Comparison of ENCODE assay signal across 9 cellular contexts in genomic region chr10:69439350-69439739, GRCh38. TPM values are rescaled to one million over a fixed set of nuclear protein-coding genes. Genes with fewer than 3 reads are reported as not detected.
DNase-seq lines count a peak whose midpoint lies in the region; ATAC-seq and TF ChIP-seq lines count a peak whose summit lies in the region.
"Had no signal": no experiment of that assay in that cellular context is flagged by ENCODE, and none has a peak within 500 bp of the region (broad histone marks: within the 10 kb centered on the region; RNA-seq: fewer than 3 reads in every experiment).

No MANE protein-coding gene starts in this region.

- peaks cover 2% of the 10 kb centered on the region for H3K36me3 Mint-ChIP-seq in T-helper 17 cell (ENCODE audit: low read depth)

- no peak for DNase-seq in heart left ventricle
- no peak for DNase-seq in Right ventricle myocardium superior
- DNase-seq in WERI-Rb-1, result peak; percentile 46
- peak; percentile 59 to 82 for DNase-seq in left lung
- peak in 1 of 2 donors; percentile 65 for DNase-seq in upper lobe of left lung
- no peak for DNase-seq in T-helper 17 cell
- DNase-seq: activated CD4-positive, CD25-positive, alpha-beta regulatory T cell treated with anti-CD3 and anti-CD28 coated beads, Interleukin-2, amount 50 U/mL, for 72 hours had no signal

- TF ChIP-seq POLR2A in heart left ventricle (IDR thresholded peaks at IDR 0.05), result no peak
- TF ChIP-seq POLR2A in upper lobe of left lung (IDR thresholded peaks at IDR 0.05), result no peak

- H3K27ac Mint-ChIP-seq in T-helper 17 cell, result no peak overlapping the region

- H3K9me3 ChIP-seq in heart left ventricle, result no peaks in the 10 kb centered on the region
- H3K9me3 ChIP-seq in WERI-Rb-1 (ENCODE audit: severe bottlenecking), result peaks cover 5% of the 10 kb centered on the region
- no peaks in the 10 kb centered on the region for H3K9me3 ChIP-seq in left lung
- H3K9me3 ChIP-seq in upper lobe of left lung, result no peaks in the 10 kb centered on the region
- no peaks in the 10 kb centered on the region for H3K9me3 ChIP-seq in T-helper 17 cell (ENCODE audit: control insufficient read depth, low read length, poor library complexity, severe bottlenecking)

- H3K27ac ChIP-seq in heart left ventricle (peak overlapping the region in 9 of 12 donors; percentile 40 to 68 (median 59)), WERI-Rb-1 (peak overlapping the region; percentile 72), left lung (peak overlapping the region; percentile 71 to 74), upper lobe of left lung (peak overlapping the region; percentile 79 to 84 (median 82))

- H3K4me1 ChIP-seq in heart left ventricle, result peaks cover 0 to 21% (median 14%) of the 10 kb centered on the region in 12 donors
- peaks cover 14 to 29% of the 10 kb centered on the region in 2 donors for H3K4me1 ChIP-seq in left lung
- H3K4me1 ChIP-seq in upper lobe of left lung, result peaks cover 16 to 26% (median 26%) of the 10 kb centered on the region in 4 donors

- no peak for TF ChIP-seq EP300 in upper lobe of left lung (IDR thresholded peaks at IDR 0.05)

- no peak for TF ChIP-seq CTCF in heart left ventricle (IDR thresholded peaks at IDR 0.05)
- no peak for TF ChIP-seq CTCF in WERI-Rb-1 (IDR thresholded peaks at IDR 0.05; ENCODE audit: low read depth, low read length)
- TF ChIP-seq CTCF in left lung (IDR thresholded peaks at IDR 0.05), result no peak
- TF ChIP-seq CTCF in upper lobe of left lung (IDR thresholded peaks at IDR 0.05), result no peak

- no peak overlapping the region for H3K4me3 Mint-ChIP-seq in T-helper 17 cell

- ATAC-seq in heart left ventricle (peak in 3 of 4 donors; percentile 62 to 67 (median 64)), Right ventricle myocardium superior (ENCODE audit: poor library complexity) (no peak), left lung (peak; percentile 77), upper lobe of left lung (ENCODE audit: low FRiP score in 2 of 2) (peak; percentile 28 to 54), T-helper 17 cell (no peak), GM18861 (IDR thresholded peaks at IDR 0.05; ENCODE audit: unreplicated experiment) (no peak), GM18907 (IDR thresholded peaks at IDR 0.05; ENCODE audit: unreplicated experiment) (no peak)

- H3K36me3 ChIP-seq in heart left ventricle, result no peaks in the 10 kb centered on the region
- no peaks in the 10 kb centered on the region for H3K36me3 ChIP-seq in WERI-Rb-1
- no peaks in the 10 kb centered on the region for H3K36me3 ChIP-seq in left lung
- no peaks in the 10 kb centered on the region for H3K36me3 ChIP-seq in upper lobe of left lung

- H3K4me1 Mint-ChIP-seq in T-helper 17 cell, result peaks cover 7% of the 10 kb centered on the region

- 51 to 65% (median 55%) methylated on average over 5 of the region's 5 CpGs for WGBS in heart left ventricle, 4 donors
- WGBS in upper lobe of left lung, 2 donors, result 41 to 56% methylated on average over 2 to 5 of the region's 5 CpGs

- H3K4me3 ChIP-seq in heart left ventricle, result no peak overlapping the region
- H3K4me3 ChIP-seq in WERI-Rb-1 (ENCODE audit: low read depth, low read length), result peak overlapping the region; percentile 23; the same call in 1 of the 2 replicates
- H3K4me3 ChIP-seq in left lung, result no peak overlapping the region
- no peak overlapping the region for H3K4me3 ChIP-seq in upper lobe of left lung

- intact Hi-C loops in heart left ventricle (cut with DNase I) (loop anchor here in 1 of 10 donors (5.0 kb wide), 1 partner anchor 63 kb away; no protein-coding TSS in a partner anchor), Right ventricle myocardium superior (cut with DNase I) (no loop called here), left lung (cut with DNase I) (no loop called here)

- no peaks in the 10 kb centered on the region for H3K27me3 ChIP-seq in heart left ventricle
- H3K27me3 ChIP-seq in WERI-Rb-1 (ENCODE audit: insufficient read depth, low read depth, severe bottlenecking), result no peaks in the 10 kb centered on the region
- H3K27me3 ChIP-seq in left lung, result no peaks in the 10 kb centered on the region
- no peaks in the 10 kb centered on the region for H3K27me3 ChIP-seq in upper lobe of left lung

- peaks cover 35% of the 10 kb centered on the region for H3K27me3 Mint-ChIP-seq in T-helper 17 cell

RNA-seq across cellular contexts. Expression of gene TSPAN15, which starts 11.9 kb away (rescaled TPM):
- 10 to 100 TPM in 6 of 9 donors, 1 to 10 TPM in 3; 4.5 to 20.2 (median 11.1) TPM for total RNA-seq in heart left ventricle
- polyA plus RNA-seq in heart left ventricle, result 10 to 100 TPM; 10.5 to 12.5 TPM
- total RNA-seq in Right ventricle myocardium superior, result 9.5 TPM
- 10 to 100 TPM; 52.4 to 67.9 TPM for total RNA-seq in left lung
- 10 to 100 TPM; 19.9 to 69.5 (median 63.0) TPM for total RNA-seq in upper lobe of left lung
- 10 to 100 TPM; 20.3 to 28.7 TPM for total RNA-seq in T-helper 17 cell

RNA-seq across cellular contexts. Expression of gene TACR2, which starts 22.6 kb away (rescaled TPM):
- total RNA-seq in heart left ventricle (under 1 TPM in 4 of 9 donors, not detected in 5; 0.22 to 0.39 (median 0.29) TPM), Right ventricle myocardium superior (0.24 TPM), left lung (under 1 TPM; 0.31 to 0.55 TPM), upper lobe of left lung (1 to 10 TPM in 2 of 6 donors, under 1 TPM in 1, not detected in 3; 0.94 to 1.4 (median 1.2) TPM), T-helper 17 cell (not detected)
- under 1 TPM; 0.11 to 0.15 TPM for polyA plus RNA-seq in heart left ventricle

Comparison
In these comparisons a context has a peak if more than half of its experiments do, and no peak if none do; other contexts are left out.
1. ATAC-seq: peak in heart left ventricle (3 of 4), left lung (single experiment) and upper lobe of left lung (2 of 2); none in Right ventricle myocardium superior (single experiment), T-helper 17 cell (single experiment), GM18861 (single experiment) and GM18907 (single experiment).
2. DNase-seq: peak in WERI-Rb-1 (single experiment) and left lung (2 of 2); none in heart left ventricle (0 of 5), Right ventricle myocardium superior (single experiment) and T-helper 17 cell (0 of 3).
3. Peak in every context shown above with its lines, with median percentiles within 50 percentile points of each other: H3K27ac ChIP-seq.